ENCODE assay signal across 1 cellular context in the genomic region with DNA sequence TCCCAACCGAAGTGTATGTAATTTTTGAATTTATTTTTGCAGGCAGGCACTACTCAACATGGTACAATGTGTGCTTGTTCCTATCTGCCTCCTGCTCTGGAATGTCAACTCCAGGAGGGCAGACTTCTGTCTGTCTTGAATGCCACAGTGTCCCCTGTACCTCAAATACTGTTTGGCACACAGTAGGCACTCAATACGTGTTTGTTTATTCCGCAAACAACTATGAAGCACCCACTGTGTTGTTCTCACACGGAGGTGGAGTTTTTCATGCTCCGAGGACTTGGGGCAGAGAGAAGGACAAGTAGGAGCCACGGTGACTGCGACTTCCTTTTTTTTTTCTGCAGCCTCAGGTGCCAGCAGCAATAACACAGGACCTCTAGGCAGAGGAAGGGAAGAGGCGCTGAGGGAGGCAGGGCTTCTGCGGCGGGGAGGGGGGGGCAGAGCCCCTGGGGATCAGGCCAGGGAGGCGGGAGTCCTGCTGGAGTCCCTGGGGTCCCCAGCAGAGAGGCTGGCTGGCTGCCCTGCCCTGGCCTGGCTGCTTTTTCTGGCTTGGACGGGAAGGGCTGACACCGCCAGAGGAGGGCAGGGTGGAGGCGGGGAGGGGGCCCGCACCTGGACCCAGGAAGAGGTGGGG.
A peak's percentile ranks its signal among the peaks of the same experiment; 100 is the strongest.
TF ChIP-seq lines count a peak whose summit lies in the region.

No MANE protein-coding gene starts in this region.

TF ChIP-seq in WTC11, 78 proteins besides CTCF, POLR2A, EP300 and RAD21 (continued from another document):
- TF ChIP-seq ZNF138 (CRISPR knock-in tag; conservative IDR thresholded peaks at IDR 0.05) (no peak), IRF1 (CRISPR knock-in tag; IDR thresholded peaks at IDR 0.05) (no peak), ATF3 (CRISPR knock-in tag; conservative IDR thresholded peaks at IDR 0.05) (no peak), NFE2L1 (CRISPR knock-in tag; IDR thresholded peaks at IDR 0.05) (no peak), ESRRA (CRISPR knock-in tag; IDR thresholded peaks at IDR 0.05; ENCODE audit: borderline replicate concordance) (no peak), ZNF121 (CRISPR knock-in tag; IDR thresholded peaks at IDR 0.05) (0 out of 2 replicates have a peak, but pooled peaks have one; percentile 24), JAZF1 (CRISPR knock-in tag; IDR thresholded peaks at IDR 0.05) (no peak), NFYB (CRISPR knock-in tag; conservative IDR thresholded peaks at IDR 0.05; ENCODE audit: low read depth) (no peak), ZNF232 (CRISPR knock-in tag; IDR thresholded peaks at IDR 0.05) (no peak), ZNF219 (CRISPR knock-in tag; IDR thresholded peaks at IDR 0.05; ENCODE audit: borderline replicate concordance) (no peak), ZNF423 (CRISPR knock-in tag; IDR thresholded peaks at IDR 0.05) (peak; percentile 56)
- TF ChIP-seq, protein P1, sequence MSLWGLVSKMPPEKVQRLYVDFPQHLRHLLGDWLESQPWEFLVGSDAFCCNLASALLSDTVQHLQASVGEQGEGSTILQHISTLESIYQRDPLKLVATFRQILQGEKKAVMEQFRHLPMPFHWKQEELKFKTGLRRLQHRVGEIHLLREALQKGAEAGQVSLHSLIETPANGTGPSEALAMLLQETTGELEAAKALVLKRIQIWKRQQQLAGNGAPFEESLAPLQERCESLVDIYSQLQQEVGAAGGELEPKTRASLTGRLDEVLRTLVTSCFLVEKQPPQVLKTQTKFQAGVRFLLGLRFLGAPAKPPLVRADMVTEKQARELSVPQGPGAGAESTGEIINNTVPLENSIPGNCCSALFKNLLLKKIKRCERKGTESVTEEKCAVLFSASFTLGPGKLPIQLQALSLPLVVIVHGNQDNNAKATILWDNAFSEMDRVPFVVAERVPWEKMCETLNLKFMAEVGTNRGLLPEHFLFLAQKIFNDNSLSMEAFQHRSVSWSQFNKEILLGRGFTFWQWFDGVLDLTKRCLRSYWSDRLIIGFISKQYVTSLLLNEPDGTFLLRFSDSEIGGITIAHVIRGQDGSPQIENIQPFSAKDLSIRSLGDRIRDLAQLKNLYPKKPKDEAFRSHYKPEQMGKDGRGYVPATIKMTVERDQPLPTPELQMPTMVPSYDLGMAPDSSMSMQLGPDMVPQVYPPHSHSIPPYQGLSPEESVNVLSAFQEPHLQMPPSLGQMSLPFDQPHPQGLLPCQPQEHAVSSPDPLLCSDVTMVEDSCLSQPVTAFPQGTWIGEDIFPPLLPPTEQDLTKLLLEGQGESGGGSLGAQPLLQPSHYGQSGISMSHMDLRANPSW (CRISPR knock-in tag; conservative IDR thresholded peaks at IDR 0.05; ENCODE audit: low read depth), result no peak
- TF ChIP-seq, protein P2, sequence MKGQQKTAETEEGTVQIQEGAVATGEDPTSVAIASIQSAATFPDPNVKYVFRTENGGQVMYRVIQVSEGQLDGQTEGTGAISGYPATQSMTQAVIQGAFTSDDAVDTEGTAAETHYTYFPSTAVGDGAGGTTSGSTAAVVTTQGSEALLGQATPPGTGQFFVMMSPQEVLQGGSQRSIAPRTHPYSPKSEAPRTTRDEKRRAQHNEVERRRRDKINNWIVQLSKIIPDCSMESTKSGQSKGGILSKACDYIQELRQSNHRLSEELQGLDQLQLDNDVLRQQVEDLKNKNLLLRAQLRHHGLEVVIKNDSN (CRISPR knock-in tag; IDR thresholded peaks at IDR 0.05), result no peak
